Comparison of ENCODE assay signal across 21 cellular contexts in the genomic region with DNA sequence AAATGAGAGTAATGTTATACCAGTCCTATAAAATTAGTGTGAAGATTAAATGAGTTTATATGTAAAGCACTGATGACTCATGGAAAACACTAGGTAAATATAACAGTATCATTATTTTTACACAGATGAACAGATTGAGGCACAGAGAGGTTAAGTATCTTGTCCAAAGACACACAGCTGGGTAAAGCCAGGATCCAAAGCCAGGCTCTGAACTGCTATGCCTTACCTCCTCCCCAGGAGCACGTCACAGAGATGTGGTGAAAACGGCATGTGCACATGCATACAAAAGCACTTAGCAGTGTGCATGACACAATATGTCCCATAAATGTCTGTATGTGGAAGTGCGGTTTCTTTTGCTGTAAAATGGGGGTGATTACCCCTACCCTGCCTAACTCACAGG. TPM values are rescaled to one million over a fixed set of nuclear protein-coding genes. Genes with fewer than 3 reads are reported as not detected.
DNase-seq lines count a peak whose midpoint lies in the region; ATAC-seq and TF ChIP-seq lines count a peak whose summit lies in the region.
"Had no signal": no experiment of that assay in that cellular context is flagged by ENCODE, and none has a peak within 500 bp of the region (broad histone marks: within the 10 kb centered on the region; RNA-seq: fewer than 3 reads in every experiment).

No MANE protein-coding gene starts in this region.

- H3K9me3 Mint-ChIP-seq in activated naive CD4-positive, alpha-beta T cell treated with anti-CD3 and anti-CD28 coated beads, Interleukin-2, amount 50 U/mL, for 24 hours = no peaks in the 10 kb centered on the region
- no peaks in the 10 kb centered on the region for H3K9me3 Mint-ChIP-seq in CD8-positive, alpha-beta T cell
- no peaks in the 10 kb centered on the region for H3K9me3 Mint-ChIP-seq in activated T-helper 17 cell treated with anti-CD3 and anti-CD28 coated beads, Interleukin-2, amount 50 U/mL, for 72 hours
- H3K9me3 Mint-ChIP-seq in naive thymus-derived CD8-positive, alpha-beta T cell = no peaks in the 10 kb centered on the region
- H3K9me3 Mint-ChIP-seq: CD4-positive, alpha-beta memory T cell; H9 had no signal

- H3K27ac ChIP-seq in CD8-positive, alpha-beta T cell (ENCODE audit: low read depth, low read length) = no peak overlapping the region
- H3K27ac ChIP-seq: BLaER1, GM23248 had no signal

- ATAC-seq in CD8-positive, alpha-beta T cell = peak; percentile 10
- ATAC-seq in activated T-helper 17 cell treated with anti-CD3 and anti-CD28 coated beads, Interleukin-2, amount 50 U/mL, for 72 hours (replicated peaks) = no peak
- no peak for ATAC-seq in naive thymus-derived CD8-positive, alpha-beta T cell
- ATAC-seq in left cardiac atrium = no peak
- ATAC-seq in HG02840 (IDR thresholded peaks at IDR 0.05; ENCODE audit: low FRiP score, unreplicated experiment) = no peak

- no peaks in the 10 kb centered on the region for H3K9me3 ChIP-seq in CD8-positive, alpha-beta T cell (ENCODE audit: low read length)
- H3K9me3 ChIP-seq: BLaER1, Caco-2, SK-N-SH had no signal

- peak overlapping the region; percentile 56 for H3K27ac Mint-ChIP-seq in activated naive CD4-positive, alpha-beta T cell treated with anti-CD3 and anti-CD28 coated beads, Interleukin-2, amount 50 U/mL, for 24 hours
- peak overlapping the region; percentile 94 for H3K27ac Mint-ChIP-seq in CD8-positive, alpha-beta T cell
- H3K27ac Mint-ChIP-seq in activated T-helper 17 cell treated with anti-CD3 and anti-CD28 coated beads, Interleukin-2, amount 50 U/mL, for 72 hours = no peak overlapping the region
- H3K27ac Mint-ChIP-seq in naive thymus-derived CD8-positive, alpha-beta T cell = peak overlapping the region; percentile 36 to 98 (median 90)
- H3K27ac Mint-ChIP-seq: H9, HFFc6, IgD-negative memory B cell had no signal

- peak overlapping the region; percentile 48 for H3K4me3 Mint-ChIP-seq in activated naive CD4-positive, alpha-beta T cell treated with anti-CD3 and anti-CD28 coated beads, Interleukin-2, amount 50 U/mL, for 24 hours
- H3K4me3 Mint-ChIP-seq in CD8-positive, alpha-beta T cell = no peak overlapping the region
- H3K4me3 Mint-ChIP-seq in activated T-helper 17 cell treated with anti-CD3 and anti-CD28 coated beads, Interleukin-2, amount 50 U/mL, for 72 hours = peak overlapping the region; percentile 73
- H3K4me3 Mint-ChIP-seq in naive thymus-derived CD8-positive, alpha-beta T cell = peak overlapping the region in 5 of 10 donors; percentile 9 to 80 (median 25)
- H3K4me3 Mint-ChIP-seq: H9, HFFc6, IgD-negative memory B cell had no signal

- no peak for DNase-seq in activated naive CD4-positive, alpha-beta T cell (lab: John Stamatoyannopoulos, UW)
- DNase-seq in CD8-positive, alpha-beta T cell = peak in 1 of 7 experiments; percentile 46
- peak in 1 of 10 donors; percentile 30 for DNase-seq in naive thymus-derived CD8-positive, alpha-beta T cell
- no peak for DNase-seq in left cardiac atrium
- DNase-seq: Caco-2; CD4-positive, alpha-beta memory T cell; GM23248; H9; HFFc6; Karpas-422; NCI-H1417 treated with DMSO at 0.1 percent for 48 hours; NCI-H1694 treated with DMSO at 0.1 percent for 48 hours; NCI-H2081; NCI-H2227 treated with DMSO at 0.1 percent for 48 hours; NCI-H748 treated with DMSO at 0.1 percent for 48 hours; SK-N-SH had no signal

- intact Hi-C loops in CD8-positive, alpha-beta T cell (cut with DNase I, micrococcal nuclease) = no loop called here
- intact Hi-C loops in left cardiac atrium (cut with DNase I) = no loop called here

- no peaks in the 10 kb centered on the region for H3K36me3 ChIP-seq in CD8-positive, alpha-beta T cell (ENCODE audit: insufficient read depth, low read length)
- H3K36me3 ChIP-seq: BLaER1 had no signal

- CTCF ChIA-PET in CD8-positive, alpha-beta T cell (lab: Charles Lee) = interaction anchor here (0.6 kb wide), 1 partner anchor 1546 kb away, joined by 3 read pairs; no protein-coding TSS in a partner anchor

- peaks cover 15% of the 10 kb centered on the region for H3K36me3 Mint-ChIP-seq in activated naive CD4-positive, alpha-beta T cell treated with anti-CD3 and anti-CD28 coated beads, Interleukin-2, amount 50 U/mL, for 24 hours
- peaks cover 17% of the 10 kb centered on the region for H3K36me3 Mint-ChIP-seq in CD8-positive, alpha-beta T cell
- H3K36me3 Mint-ChIP-seq in activated T-helper 17 cell treated with anti-CD3 and anti-CD28 coated beads, Interleukin-2, amount 50 U/mL, for 72 hours (ENCODE audit: low read depth) = no peaks in the 10 kb centered on the region
- H3K36me3 Mint-ChIP-seq in naive thymus-derived CD8-positive, alpha-beta T cell = peaks cover 0 to 14% (median 4%) of the 10 kb centered on the region in 3 donors

- no peak for TF ChIP-seq CTCF in CD8-positive, alpha-beta T cell (IDR thresholded peaks at IDR 0.05)

- no peak overlapping the region for H3K4me3 ChIP-seq in CD8-positive, alpha-beta T cell (ENCODE audit: low read depth, low read length)
- H3K4me3 ChIP-seq: BLaER1, GM23248 had no signal

- H3K4me1 ChIP-seq in CD8-positive, alpha-beta T cell (ENCODE audit: insufficient read depth, low read length) = peaks cover 79% of the 10 kb centered on the region

- H3K27me3 Mint-ChIP-seq in activated naive CD4-positive, alpha-beta T cell treated with anti-CD3 and anti-CD28 coated beads, Interleukin-2, amount 50 U/mL, for 24 hours = no peaks in the 10 kb centered on the region
- H3K27me3 Mint-ChIP-seq in CD8-positive, alpha-beta T cell (ENCODE audit: low read depth) = no peaks in the 10 kb centered on the region
- peaks cover 12% of the 10 kb centered on the region for H3K27me3 Mint-ChIP-seq in activated T-helper 17 cell treated with anti-CD3 and anti-CD28 coated beads, Interleukin-2, amount 50 U/mL, for 72 hours
- no peaks in the 10 kb centered on the region for H3K27me3 Mint-ChIP-seq in naive thymus-derived CD8-positive, alpha-beta T cell
- H3K27me3 Mint-ChIP-seq: CD4-positive, alpha-beta memory T cell had no signal

- no peaks in the 10 kb centered on the region for H3K27me3 ChIP-seq in CD8-positive, alpha-beta T cell (ENCODE audit: insufficient read depth, low read length)
- H3K27me3 ChIP-seq: BLaER1 had no signal

- peaks cover 95% of the 10 kb centered on the region for H3K4me1 Mint-ChIP-seq in activated naive CD4-positive, alpha-beta T cell treated with anti-CD3 and anti-CD28 coated beads, Interleukin-2, amount 50 U/mL, for 24 hours
- peaks cover 88% of the 10 kb centered on the region for H3K4me1 Mint-ChIP-seq in CD8-positive, alpha-beta T cell (ENCODE audit: low read depth)
- H3K4me1 Mint-ChIP-seq in activated T-helper 17 cell treated with anti-CD3 and anti-CD28 coated beads, Interleukin-2, amount 50 U/mL, for 72 hours = peaks cover 51% of the 10 kb centered on the region
- peaks cover 59 to 95% (median 92%) of the 10 kb centered on the region in 4 donors for H3K4me1 Mint-ChIP-seq in naive thymus-derived CD8-positive, alpha-beta T cell

- POLR2A ChIA-PET in CD8-positive, alpha-beta T cell (lab: Charles Lee) = no interaction called here
- POLR2A ChIA-PET in naive thymus-derived CD8-positive, alpha-beta T cell (lab: Charles Lee) = interaction anchor here (5.2 kb wide), 1 partner anchor 51 kb away, joined by 66 read pairs; no protein-coding TSS in a partner anchor

RNA-seq across cellular contexts. Expression of a gene that starts 56.9 kb away (rescaled TPM):
- total RNA-seq in CD8-positive, alpha-beta T cell = 10 to 100 TPM; 24.6 to 25.7 TPM
- total RNA-seq in activated T-helper 17 cell treated with anti-CD3 and anti-CD28 coated beads, Interleukin-2, amount 50 U/mL, for 72 hours = 1 to 10 TPM; 6.2 to 7.7 TPM
- 10 to 100 TPM; 46.0 to 47.2 TPM for total RNA-seq in naive thymus-derived CD8-positive, alpha-beta T cell
- 10 to 100 TPM; 11.3 to 48.3 (median 11.7) TPM for polyA plus RNA-seq in naive thymus-derived CD8-positive, alpha-beta T cell
- total RNA-seq in left cardiac atrium = 10 to 100 TPM; 11.0 to 14.8 TPM
